ENCODE assay signal across 37 cellular contexts in the genomic region with DNA sequence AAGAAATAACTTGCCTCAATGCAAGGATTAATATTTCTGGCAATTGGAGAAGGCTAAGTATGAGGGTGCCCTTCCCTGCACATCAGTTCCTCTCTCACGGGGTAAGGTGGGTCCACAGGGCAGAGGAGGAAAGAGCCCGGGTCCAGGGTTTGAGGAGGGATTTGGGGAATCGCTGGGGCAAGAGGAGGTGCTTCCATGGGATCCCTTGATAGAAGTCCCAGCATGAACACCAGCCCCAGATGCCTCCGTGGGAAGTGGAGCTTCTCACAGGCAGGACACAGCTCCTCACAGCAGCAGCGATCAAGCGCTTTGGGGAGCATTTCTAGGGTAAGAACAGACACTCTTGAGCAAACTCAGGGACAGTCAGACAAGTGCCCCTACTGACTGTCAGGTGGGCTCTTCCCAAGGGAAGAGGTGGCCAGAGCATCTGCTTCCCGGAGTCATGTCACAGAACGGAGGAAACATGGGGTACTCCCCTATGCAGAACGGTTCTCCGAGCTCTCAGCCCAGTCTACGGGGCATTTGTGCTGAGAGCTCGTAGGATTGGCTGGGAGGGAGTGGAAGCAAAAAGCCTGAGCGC.
"Had no signal": no experiment of that assay in that cellular context is flagged by ENCODE, and none has a peak within 500 bp of the region (broad histone marks: within the 10 kb centered on the region; RNA-seq: fewer than 3 reads in every experiment).

No MANE protein-coding gene starts in this region.

- H3K4me3 Mint-ChIP-seq: activated CD4-positive, alpha-beta T cell treated with anti-CD3 and anti-CD28 coated beads, Interleukin-2, amount 10 ng/mL, durations not matched to agents 7 days and 5 days; activated CD8-positive, alpha-beta memory T cell treated with anti-CD3 and anti-CD28 coated beads, Interleukin-2, amount 10 ng/mL, durations not matched to agents 7 days and 5 days; activated CD8-positive, alpha-beta T cell treated with anti-CD3 and anti-CD28 coated beads, Interleukin-2, amount 10 ng/mL, durations not matched to agents 7 days and 5 days; activated naive CD4-positive, alpha-beta T cell treated with anti-CD3 and anti-CD28 coated beads for 36 hours; activated naive CD4-positive, alpha-beta T cell treated with anti-CD3 and anti-CD28 coated beads, Interleukin-2, amount 50 U/mL, for 24 hours; activated naive CD8-positive, alpha-beta T cell treated with anti-CD3 and anti-CD28 coated beads for 36 hours; activated naive CD8-positive, alpha-beta T cell treated with anti-CD3 and anti-CD28 coated beads, Interleukin-2, amount 50 U/mL, for 24 hours; activated T-helper 1 cell treated with anti-CD3 and anti-CD28 coated beads, Interleukin-12 subunit alpha, Interleukin-12 subunit beta, Interleukin-2, Interleukin-4 antibody, amounts not matched to agents 30 ng/mL and 10 ng/mL and 1 ng/mL, durations not matched to agents 14 hours and 24 hours and 36 hours; dendritic cell treated with granulocyte-macrophage colony-stimulating factor and Interleukin-4, amounts not matched to agents 40 ng/mL and 50 ng/mL, for 4 days; effector memory CD8-positive, alpha-beta T cell; WTC11 had no signal

- FAIRE-seq: frontal cortex, TTC549 had no signal

- H3K4me3 ChIP-seq: adrenal gland, body of pancreas, cardiac muscle cell, coronary artery, dorsolateral prefrontal cortex had no signal

- H3K27ac Mint-ChIP-seq: activated CD8-positive, alpha-beta memory T cell treated with anti-CD3 and anti-CD28 coated beads, Interleukin-2, amount 10 ng/mL, durations not matched to agents 7 days and 5 days; activated CD8-positive, alpha-beta T cell treated with anti-CD3 and anti-CD28 coated beads, Interleukin-2, amount 10 ng/mL, durations not matched to agents 7 days and 5 days; activated naive CD4-positive, alpha-beta T cell treated with anti-CD3 and anti-CD28 coated beads for 36 hours; activated naive CD4-positive, alpha-beta T cell treated with anti-CD3 and anti-CD28 coated beads, Interleukin-2, amount 50 U/mL, for 24 hours; activated naive CD8-positive, alpha-beta T cell treated with anti-CD3 and anti-CD28 coated beads for 36 hours; activated naive CD8-positive, alpha-beta T cell treated with anti-CD3 and anti-CD28 coated beads, Interleukin-2, amount 50 U/mL, for 24 hours; activated T-helper 1 cell treated with anti-CD3 and anti-CD28 coated beads, Interleukin-12 subunit alpha, Interleukin-12 subunit beta, Interleukin-2, Interleukin-4 antibody, amounts not matched to agents 30 ng/mL and 10 ng/mL and 1 ng/mL, durations not matched to agents 14 hours and 24 hours and 36 hours; activated T-helper 2 cell treated with anti-CD3 and anti-CD28 coated beads, Interferon-gamma antibody, Interleukin-2, Interleukin-4, amounts not matched to agents 10 μg/mL and 5 μg/mL and 100 μg/mL, durations not matched to agents 14 hours and 24 hours and 36 hours; dendritic cell treated with granulocyte-macrophage colony-stimulating factor and Interleukin-4, amounts not matched to agents 40 ng/mL and 50 ng/mL, for 4 days; effector memory CD8-positive, alpha-beta T cell; WTC11 had no signal

- DNase-seq: activated CD4-positive, alpha-beta T cell treated with anti-CD3 and anti-CD28 coated beads for 1 hour; activated CD4-positive, alpha-beta T cell treated with anti-CD3 and anti-CD28 coated beads for 4 hours; activated CD4-positive, alpha-beta T cell treated with anti-CD3 and anti-CD28 coated beads, Interleukin-2, amount 10 ng/mL, durations not matched to agents 7 days and 5 days; activated CD4-positive, alpha-beta T cell treated with anti-CD3 and anti-CD28 coated beads, Interleukin-2, amount 50 U/mL, for 4 hours; activated CD8-positive, alpha-beta memory T cell treated with anti-CD3 and anti-CD28 coated beads, Interleukin-2, amount 10 ng/mL, durations not matched to agents 7 days and 5 days; activated CD8-positive, alpha-beta memory T cell treated with anti-CD3 and anti-CD28 coated beads, Interleukin-2, amount 50 U/mL, for 4 hours; activated CD8-positive, alpha-beta T cell treated with anti-CD3 and anti-CD28 coated beads, Interleukin-2, amount 10 ng/mL, durations not matched to agents 7 days and 5 days; activated effector memory CD4-positive, alpha-beta T cell treated with anti-CD3 and anti-CD28 coated beads, Interleukin-2, amount 50 U/mL, for 16 hours; activated naive CD4-positive, alpha-beta T cell treated with anti-CD3 and anti-CD28 coated beads for 36 hours; activated naive CD8-positive, alpha-beta T cell treated with anti-CD3 and anti-CD28 coated beads for 36 hours; activated naive CD8-positive, alpha-beta T cell treated with anti-CD3 and anti-CD28 coated beads, Interleukin-2, amount 50 U/mL, for 24 hours; activated T-cell treated with anti-CD3 and anti-CD28 coated beads, Interleukin-2, amount 50 U/mL, for 1 hour; activated T-cell treated with anti-CD3 and anti-CD28 coated beads, Interleukin-2, amount 50 U/mL, for 48 hours; adrenal gland; amygdala; aorta; body of pancreas; central memory CD4-positive, alpha-beta T cell; cerebellar nuclear complex; dorsolateral prefrontal cortex; effector CD4-positive, alpha-beta T cell; effector memory CD8-positive, alpha-beta T cell; erythroblast; foreskin fibroblast; head of caudate nucleus; T-helper 1 cell; T-helper 2 cell had no signal

- H3K4me1 ChIP-seq: adrenal gland, body of pancreas had no signal

- H3K27me3 ChIP-seq: adrenal gland, body of pancreas, cardiac muscle cell, dorsolateral prefrontal cortex had no signal

- H3K4me1 Mint-ChIP-seq: activated CD4-positive, alpha-beta T cell treated with anti-CD3 and anti-CD28 coated beads, Interleukin-2, amount 10 ng/mL, durations not matched to agents 7 days and 5 days; activated CD8-positive, alpha-beta memory T cell treated with anti-CD3 and anti-CD28 coated beads, Interleukin-2, amount 10 ng/mL, durations not matched to agents 7 days and 5 days; activated naive CD4-positive, alpha-beta T cell treated with anti-CD3 and anti-CD28 coated beads, Interleukin-2, amount 50 U/mL, for 24 hours; activated naive CD8-positive, alpha-beta T cell treated with anti-CD3 and anti-CD28 coated beads for 36 hours; activated naive CD8-positive, alpha-beta T cell treated with anti-CD3 and anti-CD28 coated beads, Interleukin-2, amount 50 U/mL, for 24 hours had no signal

- H3K27ac ChIP-seq: adrenal gland, body of pancreas, cardiac muscle cell, coronary artery, dorsolateral prefrontal cortex, VCaP had no signal

- H3K27me3 Mint-ChIP-seq: activated naive CD4-positive, alpha-beta T cell treated with anti-CD3 and anti-CD28 coated beads, Interleukin-2, amount 50 U/mL, for 24 hours; dendritic cell treated with granulocyte-macrophage colony-stimulating factor and Interleukin-4, amounts not matched to agents 40 ng/mL and 50 ng/mL, for 4 days had no signal

- H3K9me3 Mint-ChIP-seq: activated CD4-positive, alpha-beta T cell treated with anti-CD3 and anti-CD28 coated beads, Interleukin-2, amount 10 ng/mL, durations not matched to agents 7 days and 5 days; activated naive CD4-positive, alpha-beta T cell treated with anti-CD3 and anti-CD28 coated beads for 36 hours; activated naive CD4-positive, alpha-beta T cell treated with anti-CD3 and anti-CD28 coated beads, Interleukin-2, amount 50 U/mL, for 24 hours; activated naive CD8-positive, alpha-beta T cell treated with anti-CD3 and anti-CD28 coated beads for 36 hours; activated naive CD8-positive, alpha-beta T cell treated with anti-CD3 and anti-CD28 coated beads, Interleukin-2, amount 50 U/mL, for 24 hours; activated T-helper 1 cell treated with anti-CD3 and anti-CD28 coated beads, Interleukin-12 subunit alpha, Interleukin-12 subunit beta, Interleukin-2, Interleukin-4 antibody, amounts not matched to agents 30 ng/mL and 10 ng/mL and 1 ng/mL, durations not matched to agents 14 hours and 24 hours and 36 hours; activated T-helper 2 cell treated with anti-CD3 and anti-CD28 coated beads, Interferon-gamma antibody, Interleukin-2, Interleukin-4, amounts not matched to agents 10 μg/mL and 5 μg/mL and 100 μg/mL, durations not matched to agents 14 hours and 24 hours and 36 hours; dendritic cell treated with granulocyte-macrophage colony-stimulating factor and Interleukin-4, amounts not matched to agents 40 ng/mL and 50 ng/mL, for 4 days; effector memory CD8-positive, alpha-beta T cell had no signal

- H3K36me3 ChIP-seq: adrenal gland, cardiac muscle cell had no signal

- ATAC-seq: activated CD8-positive, alpha-beta memory T cell treated with anti-CD3 and anti-CD28 coated beads, Interleukin-2, amount 10 ng/mL, durations not matched to agents 7 days and 5 days; activated CD8-positive, alpha-beta T cell treated with anti-CD3 and anti-CD28 coated beads, Interleukin-2, amount 10 ng/mL, durations not matched to agents 7 days and 5 days; activated naive CD8-positive, alpha-beta T cell treated with anti-CD3 and anti-CD28 coated beads, Interleukin-2, amount 50 U/mL, for 24 hours; body of pancreas; effector memory CD8-positive, alpha-beta T cell; WTC11 had no signal

- H3K9me3 ChIP-seq: adrenal gland, body of pancreas had no signal

- H3K36me3 Mint-ChIP-seq: activated CD8-positive, alpha-beta memory T cell treated with anti-CD3 and anti-CD28 coated beads, Interleukin-2, amount 10 ng/mL, durations not matched to agents 7 days and 5 days; activated naive CD4-positive, alpha-beta T cell treated with anti-CD3 and anti-CD28 coated beads, Interleukin-2, amount 50 U/mL, for 24 hours; activated naive CD8-positive, alpha-beta T cell treated with anti-CD3 and anti-CD28 coated beads for 36 hours had no signal
